16 cellular contexts compared by ENCODE assay signal in genomic region chr11:31974737-31975136, GRCh38.
DNase-seq lines count a peak whose midpoint lies in the region; ATAC-seq lines count a peak whose summit lies in the region.
"Had no signal": no experiment of that assay in that cellular context is flagged by ENCODE, and none has a peak within 500 bp of the region (broad histone marks: within the 10 kb centered on the region; RNA-seq: fewer than 3 reads in every experiment).

No MANE protein-coding gene starts in this region.

- H3K27me3 Mint-ChIP-seq in activated T-helper 17 cell treated with anti-CD3 and anti-CD28 coated beads, Interleukin-2, amount 50 U/mL, for 72 hours, result peaks cover 21% of the 10 kb centered on the region

- no peaks in the 10 kb centered on the region for H3K9me3 Mint-ChIP-seq in activated T-helper 17 cell treated with anti-CD3 and anti-CD28 coated beads, Interleukin-2, amount 50 U/mL, for 72 hours

- peak; percentile 51 for ATAC-seq in activated T-helper 17 cell treated with anti-CD3 and anti-CD28 coated beads, Interleukin-2, amount 50 U/mL, for 72 hours (replicated peaks)
- ATAC-seq in GM19467 (IDR thresholded peaks at IDR 0.05; ENCODE audit: unreplicated experiment) (no peak), GM19035 (IDR thresholded peaks at IDR 0.05; ENCODE audit: unreplicated experiment) (no peak)

- no peak overlapping the region for H3K4me3 Mint-ChIP-seq in activated T-helper 17 cell treated with anti-CD3 and anti-CD28 coated beads, Interleukin-2, amount 50 U/mL, for 72 hours
- H3K4me3 Mint-ChIP-seq: B cell had no signal

- DNase-seq in AG08396 (ENCODE audit: low spot score), result peak; percentile 65
- DNase-seq in HS-27A (ENCODE audit: low read depth), result peak; percentile 60
- DNase-seq in foreskin melanocyte, result peak; percentile 40
- no peak for DNase-seq in cardiac septum (ENCODE audit: low spot score)
- DNase-seq in HT-29 (ENCODE audit: low spot score), result no peak
- DNase-seq: activated CD4-positive, CD25-positive, alpha-beta regulatory T cell; activated naive CD4-positive, alpha-beta T cell treated with anti-CD3 and anti-CD28 coated beads, Interleukin-2, amount 50 U/mL, for 16 hours; colonic mucosa; GDM1; NCI-H187; stimulated activated CD8-positive, alpha-beta memory T cell treated with anti-CD3 and anti-CD28 coated beads, Interleukin-4, amount 100 ng/mL, for 48 hours; uterus had no signal

- H3K27ac Mint-ChIP-seq in activated T-helper 17 cell treated with anti-CD3 and anti-CD28 coated beads, Interleukin-2, amount 50 U/mL, for 72 hours, result no peak overlapping the region
- H3K27ac Mint-ChIP-seq: B cell had no signal

- intact Hi-C loops in cardiac septum (cut with DNase I), result no loop called here

- no peaks in the 10 kb centered on the region for H3K4me1 Mint-ChIP-seq in activated T-helper 17 cell treated with anti-CD3 and anti-CD28 coated beads, Interleukin-2, amount 50 U/mL, for 72 hours
- H3K4me1 Mint-ChIP-seq: B cell had no signal

- no peaks in the 10 kb centered on the region for H3K36me3 Mint-ChIP-seq in activated T-helper 17 cell treated with anti-CD3 and anti-CD28 coated beads, Interleukin-2, amount 50 U/mL, for 72 hours (ENCODE audit: low read depth)

Comparison
In these comparisons a context has a peak if more than half of its experiments do, and no peak if none do; other contexts are left out.
1. DNase-seq: peak in AG08396 (single experiment), HS-27A (single experiment) and foreskin melanocyte (single experiment); none in cardiac septum (single experiment) and HT-29 (single experiment).